Comparison of ENCODE assay signal across 9 cellular contexts in genomic region chr1:15128520-15129313, GRCh38. TPM values are rescaled to one million over a fixed set of nuclear protein-coding genes. Genes with fewer than 3 reads are reported as not detected.
DNase-seq lines count a peak whose midpoint lies in the region; ATAC-seq and TF ChIP-seq lines count a peak whose summit lies in the region.
"Had no signal": no experiment of that assay in that cellular context is flagged by ENCODE, and none has a peak within 500 bp of the region (broad histone marks: within the 10 kb centered on the region; RNA-seq: fewer than 3 reads in every experiment).

No MANE protein-coding gene starts in this region.

- TF ChIP-seq CTCF in dorsolateral prefrontal cortex (IDR thresholded peaks at IDR 0.05 in 54 of 56, conservative IDR thresholded peaks at IDR 0.05 in 2 of 56; ENCODE audit: low read depth in 1 of 56, partially characterized antibody in 56 of 56): peak; percentile 44 to 90 (median 81)

- H4K91ac ChIP-seq in mesenchymal stem cell (ENCODE audit: low read length): peak overlapping the region; percentile 41

- H3K27me3 ChIP-seq in dorsolateral prefrontal cortex: peaks cover 0 to 5% (median 0%) of the 10 kb centered on the region in 45 donors
- H3K27me3 ChIP-seq in mesenchymal stem cell (ENCODE audit: control insufficient read depth in 1 of 2, insufficient read depth in 1 of 2, low read length in 2 of 2): peaks cover 2 to 59% of the 10 kb centered on the region in 2 experiments

- H3K23ac ChIP-seq in mesenchymal stem cell (ENCODE audit: low read length in 2 of 2): no peak overlapping the region

- WGBS in mesenchymal stem cell: 36% methylated on average over 15 of the region's 18 CpGs

- H3K4me3 ChIP-seq in dorsolateral prefrontal cortex (no peak overlapping the region), mesenchymal stem cell (ENCODE audit: insufficient read depth in 1 of 2, low read depth in 1 of 2, low read length in 2 of 2) (peak overlapping the region in 1 of 2 experiments; percentile 9)

- no peak overlapping the region for H3K4me2 ChIP-seq in mesenchymal stem cell (ENCODE audit: low read length, poor library complexity, severe bottlenecking)

- CTCF ChIA-PET in activated CD4-positive, alpha-beta memory T cell treated with anti-CD3 and anti-CD28 coated beads for 36 hours (lab: Charles Lee): interaction anchor here (0.5 to 7.9 kb wide), 38 partner anchors 9 to 303 kb away, joined by 3 to 142 read pairs (median 4); partner anchors contain the start of gene TMEM51

- H3K79me1 ChIP-seq in mesenchymal stem cell (replicated peaks; ENCODE audit: low read length, poor library complexity, severe bottlenecking): no peaks in the 10 kb centered on the region

- H2AFZ ChIP-seq in mesenchymal stem cell (ENCODE audit: low read depth, low read length): no peak overlapping the region

- H2BK120ac ChIP-seq in mesenchymal stem cell (ENCODE audit: low read depth, low read length): no peak overlapping the region

- no peak overlapping the region for H2AK5ac ChIP-seq in mesenchymal stem cell (ENCODE audit: low read length, severe bottlenecking)

- peak; percentile 70 for DNase-seq in EL
- DNase-seq in NCI-H82 (lab: John Stamatoyannopoulos, UW): peak; percentile 93
- DNase-seq in activated CD4-positive, alpha-beta memory T cell treated with anti-CD3 and anti-CD28 coated beads for 36 hours: peak; percentile 83
- peak in 8 of 10 donors; percentile 48 to 77 (median 64) for DNase-seq in dorsolateral prefrontal cortex
- peak; percentile 76 for DNase-seq in mesenchymal stem cell
- peak; percentile 37 to 41 for DNase-seq in stimulated activated CD8-positive, alpha-beta memory T cell treated with anti-CD3 and anti-CD28 coated beads, Interleukin-2, amount 100 ng/mL, for 1 hour (ENCODE audit: low read depth in 2 of 2)

- no peak overlapping the region for H4K8ac ChIP-seq in mesenchymal stem cell (ENCODE audit: low read length)

- intact Hi-C loops in activated CD4-positive, alpha-beta memory T cell treated with anti-CD3 and anti-CD28 coated beads for 36 hours (cut with micrococcal nuclease): loop anchor here (1.0 to 10.0 kb wide), 3 partner anchors 144 to 306 kb away; partner anchors contain the start of gene CTRC
- intact Hi-C loops in dorsolateral prefrontal cortex (cut with DNase I): loop anchor here in 1 of 2 donors (2.0 kb wide), 1 partner anchor 144 kb away; no protein-coding TSS in a partner anchor

- H2BK12ac ChIP-seq in mesenchymal stem cell (ENCODE audit: low read length in 2 of 2): no peak overlapping the region

- H3K36me3 Mint-ChIP-seq in activated CD4-positive, alpha-beta memory T cell treated with anti-CD3 and anti-CD28 coated beads for 36 hours: no peaks in the 10 kb centered on the region

- peaks cover 4% of the 10 kb centered on the region for H3K27me3 Mint-ChIP-seq in activated CD4-positive, alpha-beta memory T cell treated with anti-CD3 and anti-CD28 coated beads for 36 hours

- H3K9me3 ChIP-seq in mesenchymal stem cell (ENCODE audit: control insufficient read depth, low read length): peaks cover 8% of the 10 kb centered on the region

- H2BK5ac ChIP-seq in mesenchymal stem cell (ENCODE audit: low read depth, low read length, poor library complexity, severe bottlenecking): no peak overlapping the region

- peak overlapping the region; percentile 30 for H2BK15ac ChIP-seq in mesenchymal stem cell (ENCODE audit: low read depth, poor library complexity, severe bottlenecking)

- H3K4me3 Mint-ChIP-seq in activated CD4-positive, alpha-beta memory T cell treated with anti-CD3 and anti-CD28 coated beads for 36 hours: no peak overlapping the region

- no peak overlapping the region for H3K27ac ChIP-seq in dorsolateral prefrontal cortex
- no peak overlapping the region for H3K27ac ChIP-seq in mesenchymal stem cell (ENCODE audit: low read length, poor library complexity, severe bottlenecking)
- H3K27ac ChIP-seq: epithelial cell of prostate had no signal

- no peaks in the 10 kb centered on the region for H3K36me3 ChIP-seq in mesenchymal stem cell (ENCODE audit: control insufficient read depth in 1 of 2, insufficient read depth in 2 of 2, low read depth in 1 of 2, low read length in 2 of 2)

- H3K4me1 ChIP-seq in mesenchymal stem cell (ENCODE audit: control insufficient read depth, insufficient read depth, low read depth, low read length): peaks cover 2% of the 10 kb centered on the region

- H3K4me1 Mint-ChIP-seq in activated CD4-positive, alpha-beta memory T cell treated with anti-CD3 and anti-CD28 coated beads for 36 hours (ENCODE audit: low read depth): no peaks in the 10 kb centered on the region

- H3K27ac Mint-ChIP-seq in activated CD4-positive, alpha-beta memory T cell treated with anti-CD3 and anti-CD28 coated beads for 36 hours: no peak overlapping the region

- H3K9ac ChIP-seq in mesenchymal stem cell (ENCODE audit: low read length): no peak overlapping the region

- POLR2A ChIA-PET in activated CD4-positive, alpha-beta memory T cell treated with anti-CD3 and anti-CD28 coated beads for 36 hours (lab: Charles Lee): no interaction called here

- peaks cover 3% of the 10 kb centered on the region for H3K9me3 Mint-ChIP-seq in activated CD4-positive, alpha-beta memory T cell treated with anti-CD3 and anti-CD28 coated beads for 36 hours

- no peak overlapping the region for H3K4ac ChIP-seq in mesenchymal stem cell (ENCODE audit: low read depth in 1 of 2, low read length in 2 of 2)

- peak; percentile 56 for ATAC-seq in HG03045 (IDR thresholded peaks at IDR 0.05; ENCODE audit: unreplicated experiment)
- no peak for ATAC-seq in HG02970 (IDR thresholded peaks at IDR 0.05; ENCODE audit: low FRiP score, unreplicated experiment)

- no peak overlapping the region for H3K14ac ChIP-seq in mesenchymal stem cell (ENCODE audit: low read length in 2 of 2)

- H3K18ac ChIP-seq in mesenchymal stem cell (ENCODE audit: low read depth in 1 of 2, low read length in 2 of 2): no peak overlapping the region

RNA-seq across cellular contexts. Expression of gene TMEM51, which starts 24.8 kb away (rescaled TPM):
- total RNA-seq in activated CD4-positive, alpha-beta memory T cell treated with anti-CD3 and anti-CD28 coated beads for 36 hours: not detected
- total RNA-seq in dorsolateral prefrontal cortex: 1 to 10 TPM; 1.6 to 8.6 (median 3.9) TPM
- 48.1 TPM for polyA plus RNA-seq in mesenchymal stem cell (2013, experiment 1 of 2)
- 46.7 TPM for polyA plus RNA-seq in mesenchymal stem cell (2013, experiment 2 of 2)

Comparison
In these comparisons a context has a peak if more than half of its experiments do, and no peak if none do; other contexts are left out.
1. DNase-seq: peak in every context shown above with its lines; median percentile 93 in NCI-H82; 83 in activated CD4-positive, alpha-beta memory T cell treated with anti-CD3 and anti-CD28 coated beads for 36 hours; 76 in mesenchymal stem cell; 70 in EL; 64 in dorsolateral prefrontal cortex; 39 in stimulated activated CD8-positive, alpha-beta memory T cell treated with anti-CD3 and anti-CD28 coated beads, Interleukin-2, amount 100 ng/mL, for 1 hour.